ENCODE assay signal across 27 cellular contexts in genomic region chr7:138072726-138073125, GRCh38. TPM values are rescaled to one million over a fixed set of nuclear protein-coding genes. Genes with fewer than 3 reads are reported as not detected.
"Had no signal": no experiment of that assay in that cellular context is flagged by ENCODE, and none has a peak within 500 bp of the region (broad histone marks: within the 10 kb centered on the region; RNA-seq: fewer than 3 reads in every experiment).

No MANE protein-coding gene starts in this region.

- H3K9me3 ChIP-seq: esophagus muscularis mucosa, psoas muscle, tibial nerve had no signal

- H3K4me1 ChIP-seq: esophagus muscularis mucosa, foreskin keratinocyte, heart right ventricle, neural progenitor cell, parathyroid adenoma, psoas muscle, tibial nerve had no signal

- H3K27ac Mint-ChIP-seq: immature natural killer cell; memory B cell; naive thymus-derived CD8-positive, alpha-beta T cell; neural progenitor cell; T-helper 2 cell treated with Interferon-gamma antibody and Interleukin-4, amounts not matched to agents 5 μg/mL and 100 μg/mL, for 36 hours had no signal

- H3K4me3 ChIP-seq: esophagus muscularis mucosa, heart right ventricle, neural progenitor cell, psoas muscle, spleen, tibial nerve had no signal

- DNase-seq: activated CD4-positive, alpha-beta T cell treated with anti-CD3 and anti-CD28 coated beads for 4 hours; activated CD4-positive, alpha-beta T cell treated with anti-CD3 and anti-CD28 coated beads, Interleukin-2, amount 50 U/mL, for 4 hours; activated gamma-delta T cell treated with Interleukin-2 at 50 U/mL for 16 hours; activated naive CD4-positive, alpha-beta T cell treated with anti-CD3 and anti-CD28 coated beads, Interleukin-2, amount 50 U/mL, for 16 hours; activated T-cell treated with anti-CD3 and anti-CD28 coated beads, Interleukin-2, amount 50 U/mL, for 1 hour; amniotic stem cell; caudate nucleus; foreskin keratinocyte; heart right ventricle; immature natural killer cell; kidney; naive thymus-derived CD8-positive, alpha-beta T cell; occipital lobe; psoas muscle; spleen; stimulated activated CD4-positive, alpha-beta T cell treated with anti-CD3 and anti-CD28 coated beads, Interleukin-2, amount 100 ng/mL, for 48 hours; stimulated activated naive CD4-positive, alpha-beta T cell treated with Interleukin-2 at 50 U/mL for 16 hours; T-helper 1 cell had no signal

- H3K36me3 ChIP-seq: esophagus muscularis mucosa, heart right ventricle, neural progenitor cell, spleen, tibial nerve had no signal

- H3K27ac ChIP-seq: esophagus muscularis mucosa, foreskin keratinocyte, heart right ventricle, neural progenitor cell, parathyroid adenoma, psoas muscle, spleen, tibial nerve had no signal

- H3K27me3 ChIP-seq: esophagus muscularis mucosa, foreskin keratinocyte, heart right ventricle, neural progenitor cell, spleen, tibial nerve had no signal

- H3K36me3 Mint-ChIP-seq: immature natural killer cell had no signal

- H3K4me1 Mint-ChIP-seq: immature natural killer cell, memory B cell, neural progenitor cell had no signal

- ATAC-seq: foreskin keratinocyte; heart right ventricle; naive thymus-derived CD8-positive, alpha-beta T cell; psoas muscle had no signal

- H3K9ac ChIP-seq: neural progenitor cell, parathyroid adenoma had no signal

- H3K4me3 Mint-ChIP-seq: immature natural killer cell; memory B cell; naive thymus-derived CD8-positive, alpha-beta T cell; neural progenitor cell; T-helper 2 cell treated with Interferon-gamma antibody and Interleukin-4, amounts not matched to agents 5 μg/mL and 100 μg/mL, for 36 hours had no signal

RNA-seq across cellular contexts. Expression of gene AKR1D1, which starts 3.5 kb away (rescaled TPM):
- total RNA-seq: astrocyte; esophagus muscularis mucosa; foreskin keratinocyte; heart right ventricle; kidney; naive thymus-derived CD8-positive, alpha-beta T cell; occipital lobe; psoas muscle; temporal lobe; tibial nerve; ureter had no signal
